Comparison of ENCODE assay signal across 18 cellular contexts in genomic region chr2:48545244-48545643, GRCh38.
DNase-seq lines count a peak whose midpoint lies in the region; ATAC-seq and TF ChIP-seq lines count a peak whose summit lies in the region.
"Had no signal": no experiment of that assay in that cellular context is flagged by ENCODE, and none has a peak within 500 bp of the region (broad histone marks: within the 10 kb centered on the region; RNA-seq: fewer than 3 reads in every experiment).

No MANE protein-coding gene starts in this region.

- H3K9me3 ChIP-seq in DND-41 (ENCODE audit: insufficient read depth, low read length, severe bottlenecking), result no peaks in the 10 kb centered on the region

- H3K9ac ChIP-seq in DND-41 (ENCODE audit: low read depth, low read length), result no peak overlapping the region

- no peak overlapping the region for H3K4me2 ChIP-seq in DND-41 (ENCODE audit: insufficient read depth, low read length)
- H3K4me2 ChIP-seq: hepatocyte had no signal

- H4K20me1 ChIP-seq in DND-41 (ENCODE audit: insufficient read depth, low read length), result no peaks in the 10 kb centered on the region

- in situ Hi-C loops in brain microvascular endothelial cell (cut with HindIII; ENCODE audit: low pct_ligation_motif_present, low sequenced_read_pairs), result no loop called here

- H3K27me3 ChIP-seq in DND-41 (ENCODE audit: insufficient read depth, low read length, poor library complexity), result no peaks in the 10 kb centered on the region
- no peaks in the 10 kb centered on the region for H3K27me3 ChIP-seq in brain microvascular endothelial cell (replicated peaks)
- H3K27me3 ChIP-seq: hepatocyte had no signal

- H3K79me2 ChIP-seq in DND-41 (ENCODE audit: insufficient read depth, low read length), result no peaks in the 10 kb centered on the region

- no peak overlapping the region for H3K4me3 ChIP-seq in DND-41 (ENCODE audit: low read depth in 1 of 2, low read length in 2 of 2)
- no peak overlapping the region for H3K4me3 ChIP-seq in brain microvascular endothelial cell (ENCODE audit: low read depth, low read length)
- H3K4me3 ChIP-seq: dorsolateral prefrontal cortex, hepatocyte had no signal

- H3K27ac ChIP-seq in DND-41 (ENCODE audit: low read length) (no peak overlapping the region), brain microvascular endothelial cell (no peak overlapping the region)
- H3K27ac ChIP-seq: dorsolateral prefrontal cortex, hepatocyte had no signal

- H3K4me1 ChIP-seq in DND-41 (ENCODE audit: insufficient read depth, low read length), result no peaks in the 10 kb centered on the region

- TF ChIP-seq CTCF in DND-41 (IDR thresholded peaks at IDR 0.05; ENCODE audit: borderline replicate concordance, extremely low read depth, low read length, poor library complexity, severe bottlenecking) (no peak), brain microvascular endothelial cell (IDR thresholded peaks at IDR 0.05; ENCODE audit: low read depth, low read length, missing control alignments) (peak; percentile 30)

- ATAC-seq in DND-41 (ENCODE audit: insufficient read depth, low read depth) (peak; percentile 37; the same call in 1 of the 3 replicates), GM19467 (IDR thresholded peaks at IDR 0.05; ENCODE audit: unreplicated experiment) (no peak), GM19328 (IDR thresholded peaks at IDR 0.05; ENCODE audit: unreplicated experiment) (no peak), HG03108 (IDR thresholded peaks at IDR 0.05; ENCODE audit: unreplicated experiment) (no peak)
- ATAC-seq: natural killer cell had no signal

- POLR2A ChIA-PET in HEK293T (lab: Yijun Ruan, JAX), result no interaction called here

- CTCF ChIA-PET in HEK293T (lab: Yijun Ruan, JAX), result no interaction called here

- DNase-seq in DND-41, result no peak
- DNase-seq in HEK293T (ENCODE audit: extremely low spot score), result peak; percentile 22
- DNase-seq in brain microvascular endothelial cell, result no peak
- DNase-seq in islet precursor cell, result peak; percentile 60
- DNase-seq in NCI-H748 (lab: John Stamatoyannopoulos, UW; ENCODE audit: unreplicated experiment), result no peak
- DNase-seq: dorsolateral prefrontal cortex; IMR-90; mesendoderm; natural killer cell; NCI-H2029; NCI-H446; posterior cingulate gyrus; small intestine; stimulated activated CD8-positive, alpha-beta memory T cell treated with anti-CD3 and anti-CD28 coated beads, Interleukin-4, amount 100 ng/mL, for 48 hours had no signal

- H3K36me3 ChIP-seq in DND-41 (ENCODE audit: insufficient read depth, low read length), result no peaks in the 10 kb centered on the region
- no peaks in the 10 kb centered on the region for H3K36me3 ChIP-seq in brain microvascular endothelial cell (replicated peaks)

- no peak overlapping the region for H2AFZ ChIP-seq in DND-41 (ENCODE audit: low read depth, low read length)
- H2AFZ ChIP-seq: hepatocyte had no signal

TF ChIP-seq in HEK293T, 16 proteins besides CTCF, POLR2A, EP300 and RAD21:
- TF ChIP-seq FOXA1 (IDR thresholded peaks at IDR 0.05) (no peak), ZNF384 (IDR thresholded peaks at IDR 0.05) (no peak), CTBP1 (IDR thresholded peaks at IDR 0.05; ENCODE audit: borderline replicate concordance) (no peak), FOXM1 (IDR thresholded peaks at IDR 0.05; ENCODE audit: borderline replicate concordance) (no peak), HDGF (IDR thresholded peaks at IDR 0.05; ENCODE audit: borderline replicate concordance) (no peak), TARDBP (IDR thresholded peaks at IDR 0.05) (no peak), BHLHE40 (IDR thresholded peaks at IDR 0.05; ENCODE audit: borderline replicate concordance) (no peak), NFRKB (IDR thresholded peaks at IDR 0.05) (no peak), FOXK2 (IDR thresholded peaks at IDR 0.05) (no peak), LEF1 (IDR thresholded peaks at IDR 0.05; ENCODE audit: borderline replicate concordance) (no peak), ARNT (IDR thresholded peaks at IDR 0.05) (no peak), ELF4 (IDR thresholded peaks at IDR 0.05) (no peak), SUZ12 (IDR thresholded peaks at IDR 0.05) (no peak), SP1 (IDR thresholded peaks at IDR 0.05) (no peak), L3MBTL2 (conservative IDR thresholded peaks at IDR 0.05) (no peak), PKNOX1 (IDR thresholded peaks at IDR 0.05) (no peak)

Comparison
In these comparisons a context has a peak if more than half of its experiments do, and no peak if none do; other contexts are left out.
1. DNase-seq: peak in HEK293T (single experiment) and islet precursor cell (single experiment); none in DND-41 (single experiment), brain microvascular endothelial cell (single experiment) and NCI-H748 (single experiment).